In the genomic region with DNA sequence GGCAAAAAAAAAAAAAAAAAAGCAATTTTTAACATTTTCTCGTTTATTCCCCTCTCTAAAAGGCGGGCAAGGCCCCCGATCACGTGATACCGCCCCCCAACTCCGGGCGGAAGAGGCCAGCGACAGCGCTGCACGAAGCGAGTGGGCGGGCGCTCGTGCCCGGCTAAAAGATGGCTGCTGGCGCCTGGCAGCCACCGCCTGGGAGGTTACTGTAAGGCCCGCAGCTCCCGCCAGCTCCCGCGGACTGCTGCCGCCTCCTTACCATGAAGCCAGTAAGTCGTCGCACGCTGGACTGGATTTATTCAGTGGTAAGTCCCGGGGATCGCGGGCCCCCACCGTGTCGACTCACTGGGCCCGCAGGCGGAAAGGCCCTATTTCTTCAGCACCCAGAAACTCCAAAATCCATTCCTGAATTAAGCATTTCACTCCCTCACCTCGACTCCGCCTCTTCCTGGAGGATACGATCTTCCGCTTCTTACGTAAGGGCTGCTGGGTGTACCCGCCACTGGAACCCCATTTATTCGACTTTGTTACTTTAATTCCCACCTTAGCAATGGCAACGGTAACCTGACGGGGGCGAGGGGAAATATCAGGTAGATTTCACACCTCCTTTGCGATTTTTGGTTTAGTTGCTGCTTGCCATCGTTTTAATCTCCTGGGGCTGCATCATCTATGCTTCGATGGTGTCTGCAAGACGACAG, we compare ENCODE assay signal across 8 cellular contexts. TPM values are rescaled to one million over a fixed set of nuclear protein-coding genes. Genes with fewer than 3 reads are reported as not detected.
DNase-seq lines count a peak whose midpoint lies in the region; ATAC-seq, FAIRE-seq and TF ChIP-seq lines count a peak whose summit lies in the region.

SMIM27 (plus strand) TSS at position 156 of the 701 bp plus-strand sequence; CDS start at position 264, 108 bp downstream.
TOPORS (minus strand) TSS at position 415 of the 701 bp plus-strand sequence; CDS start at position 265, 150 bp downstream.

- peak within 1 kb of the TSS; percentile 87 to 97 for H3K18ac ChIP-seq in mesenchymal stem cell (ENCODE audit: low read depth in 1 of 2, low read length in 2 of 2)

- H2BK5ac ChIP-seq in mesenchymal stem cell (ENCODE audit: low read depth, low read length, poor library complexity, severe bottlenecking), result peak within 1 kb of the TSS; percentile 81

- peak within 1 kb of the TSS in 1 of 2 experiments; percentile 32 for H2BK12ac ChIP-seq in mesenchymal stem cell (ENCODE audit: low read length in 2 of 2)

- peak within 1 kb of the TSS; percentile 99 for H3K9ac ChIP-seq in mesenchymal stem cell (ENCODE audit: low read length)

- peak within 1 kb of the TSS; percentile 85 for H4K91ac ChIP-seq in mesenchymal stem cell (ENCODE audit: low read length)

- under 1% methylated on average over 45 of the region's 46 CpGs for WGBS in mesenchymal stem cell

- H3K4ac ChIP-seq in mesenchymal stem cell (ENCODE audit: low read depth in 1 of 2, low read length in 2 of 2), result peak within 1 kb of the TSS; percentile 92 to 99

- POLR2A ChIA-PET in Caco-2 (lab: Charles Lee), result interaction anchor here (0.7 to 1.5 kb wide), 2 partner anchors 27 to 167 kb away, joined by 3 read pairs; partner anchors contain the start of gene RIGI
- POLR2A ChIA-PET in activated CD8-positive, alpha-beta memory T cell treated with anti-CD3 and anti-CD28 coated beads for 36 hours (lab: Charles Lee), result interaction anchor here (0.6 to 2.0 kb wide), 4 partner anchors 20 to 472 kb away, joined by 3 to 6 read pairs (median 5); partner anchors contain the start of genes ACO1, DNAJA1 and RIGI

- peak within 1 kb of the TSS; percentile 94 for H3K27ac ChIP-seq in effector memory CD4-positive, alpha-beta T cell (ENCODE audit: insufficient read depth, low read length, poor library complexity, severe bottlenecking)
- peak within 1 kb of the TSS; percentile 97 for H3K27ac ChIP-seq in mesenchymal stem cell (ENCODE audit: low read length, poor library complexity, severe bottlenecking)

- H3K36me3 ChIP-seq in Caco-2 (ENCODE audit: control insufficient read depth, insufficient read depth, low read length) (no peaks in the 10 kb centered on the region), mesenchymal stem cell (ENCODE audit: control insufficient read depth in 1 of 2, insufficient read depth in 2 of 2, low read depth in 1 of 2, low read length in 2 of 2) (peaks cover 0 to 18% of the 10 kb centered on the region in 2 experiments)
- H3K36me3 ChIP-seq in effector memory CD4-positive, alpha-beta T cell (ENCODE audit: control insufficient read depth, insufficient read depth, low read length), result no peaks in the 10 kb centered on the region

- no peak for TF ChIP-seq CTCF in Caco-2 (IDR thresholded peaks at IDR 0.05; ENCODE audit: insufficient read depth in 1 of 2, low read depth in 1 of 2, low read length in 1 of 2, severe bottlenecking in 1 of 2, unreplicated experiment in 1 of 2)

- intact Hi-C loops in Caco-2 (cut with micrococcal nuclease; ENCODE audit: unreplicated experiment), result loop anchor here (1.0 kb wide), 2 partner anchors 20 to 168 kb away; partner anchors contain the start of gene ACO1

- peak within 1 kb of the TSS; percentile 93 for H3K4me3 Mint-ChIP-seq in Caco-2 (ENCODE audit: unreplicated experiment)

- H3K4me1 ChIP-seq in Caco-2 (no peaks in the 10 kb centered on the region), mesenchymal stem cell (ENCODE audit: control insufficient read depth, insufficient read depth, low read depth, low read length) (peaks cover 3% of the 10 kb centered on the region)
- peaks cover 15% of the 10 kb centered on the region for H3K4me1 ChIP-seq in effector memory CD4-positive, alpha-beta T cell (ENCODE audit: control insufficient read depth, insufficient read depth, low read length, poor library complexity, severe bottlenecking)

- BruUV-seq in Caco-2 (replicated peaks; lab: Mats Ljungman, UMichigan), result TSS peak; percentile 81

- H3K4me3 ChIP-seq in Caco-2 (ENCODE audit: low read depth, low read length) (peak within 1 kb of the TSS; percentile 87), mesenchymal stem cell (ENCODE audit: insufficient read depth in 1 of 2, low read depth in 1 of 2, low read length in 2 of 2) (peak within 1 kb of the TSS; percentile 87 to 99)
- H3K4me3 ChIP-seq in effector memory CD4-positive, alpha-beta T cell (ENCODE audit: insufficient read depth, low read depth, low read length, poor library complexity, severe bottlenecking), result peak within 1 kb of the TSS; percentile 90

- peak within 1 kb of the TSS; percentile 96 for H3K27ac Mint-ChIP-seq in Caco-2 (ENCODE audit: unreplicated experiment)

- peak within 1 kb of the TSS in 1 of 2 experiments; percentile 93 for H3K23ac ChIP-seq in mesenchymal stem cell (ENCODE audit: low read length in 2 of 2)

- H2AK5ac ChIP-seq in mesenchymal stem cell (ENCODE audit: low read length, severe bottlenecking), result peak within 1 kb of the TSS; percentile 41

- DNase-seq in Caco-2, result peak; percentile 87 to 89
- peak; percentile 61 for DNase-seq in HTR-8/SVneo (ENCODE audit: insufficient read length, low spot score)
- peak; percentile 86 for DNase-seq in NOMO-1 treated with DMSO at 0.1 percent for 48 hours (lab: John Stamatoyannopoulos, UW; ENCODE audit: unreplicated experiment)
- DNase-seq in effector memory CD4-positive, alpha-beta T cell, result peak; percentile 80 to 88 (median 86)
- peak; percentile 94 for DNase-seq in mesenchymal stem cell
- DNase-seq in stimulated activated CD8-positive, alpha-beta memory T cell treated with anti-CD3 and anti-CD28 coated beads, Interleukin-12 subunit alpha, Interleukin-12 subunit beta, amount 100 ng/mL, for 4 hours (ENCODE audit: low read depth), result peak; percentile 83

- no peak for FAIRE-seq in HTR-8/SVneo (lab: Jason Lieb, UNC)

- no peaks in the 10 kb centered on the region for H3K9me3 Mint-ChIP-seq in Caco-2 (ENCODE audit: unreplicated experiment)

- H3K14ac ChIP-seq in mesenchymal stem cell (ENCODE audit: low read length in 2 of 2), result peak within 1 kb of the TSS; percentile 26 to 89

- H4K8ac ChIP-seq in mesenchymal stem cell (ENCODE audit: low read length), result peak within 1 kb of the TSS; percentile 78

- H3K27me3 Mint-ChIP-seq in Caco-2 (ENCODE audit: insufficient read depth, unreplicated experiment), result no peaks in the 10 kb centered on the region

- H2AFZ ChIP-seq in mesenchymal stem cell (ENCODE audit: low read depth, low read length), result peak within 1 kb of the TSS; percentile 88

- H3K9me3 ChIP-seq in Caco-2 (no peaks in the 10 kb centered on the region), mesenchymal stem cell (ENCODE audit: control insufficient read depth, low read length) (no peaks in the 10 kb centered on the region)
- no peaks in the 10 kb centered on the region for H3K9me3 ChIP-seq in effector memory CD4-positive, alpha-beta T cell (ENCODE audit: control insufficient read depth, low read length)

- H3K27me3 ChIP-seq in Caco-2 (replicated peaks; ENCODE audit: control insufficient read depth, insufficient read depth, low read length) (no peaks in the 10 kb centered on the region), mesenchymal stem cell (ENCODE audit: control insufficient read depth in 1 of 2, insufficient read depth in 1 of 2, low read length in 2 of 2) (no peaks in the 10 kb centered on the region)
- H3K27me3 ChIP-seq in effector memory CD4-positive, alpha-beta T cell (replicated peaks; ENCODE audit: control insufficient read depth, insufficient read depth, low read length, poor library complexity, severe bottlenecking), result no peaks in the 10 kb centered on the region

- peak within 1 kb of the TSS; percentile 56 for H2BK120ac ChIP-seq in mesenchymal stem cell (ENCODE audit: low read depth, low read length)

- H3K4me1 Mint-ChIP-seq in Caco-2 (ENCODE audit: low read depth, unreplicated experiment), result peaks cover 7% of the 10 kb centered on the region

- peak within 1 kb of the TSS; percentile 79 for H3K4me2 ChIP-seq in mesenchymal stem cell (ENCODE audit: low read length, poor library complexity, severe bottlenecking)

- peaks cover 31% of the 10 kb centered on the region for H3K36me3 Mint-ChIP-seq in Caco-2 (ENCODE audit: insufficient read depth, unreplicated experiment)

- H3K79me1 ChIP-seq in mesenchymal stem cell (replicated peaks; ENCODE audit: low read length, poor library complexity, severe bottlenecking), result peaks cover 13% of the 10 kb centered on the region

- CTCF ChIA-PET in Caco-2 (lab: Charles Lee), result interaction anchor here (0.7 to 3.1 kb wide), 2 partner anchors 20 to 200 kb away, joined by 4 to 25 read pairs; partner anchors contain the start of gene NDUFB6
- CTCF ChIA-PET in activated CD8-positive, alpha-beta memory T cell treated with anti-CD3 and anti-CD28 coated beads for 36 hours (lab: Charles Lee), result interaction anchor here (0.6 to 2.2 kb wide), 6 partner anchors 20 to 387 kb away, joined by 3 to 9 read pairs (median 4); partner anchors contain the start of gene ACO1

- ATAC-seq in GM21381 (IDR thresholded peaks at IDR 0.05; ENCODE audit: unreplicated experiment), result peak; percentile 69

- peak within 1 kb of the TSS; percentile 99 for H2BK15ac ChIP-seq in mesenchymal stem cell (ENCODE audit: low read depth, poor library complexity, severe bottlenecking)

RNA-seq across cellular contexts. Expression of gene SMIM27, which starts in this region (rescaled TPM):
- total RNA-seq in Caco-2 (2022), result 5.3 and 5.9 TPM in 2 replicates
- 10 to 100 TPM; 14.8 to 18.4 TPM for total RNA-seq in activated CD8-positive, alpha-beta memory T cell treated with anti-CD3 and anti-CD28 coated beads for 36 hours
- polyA plus RNA-seq in mesenchymal stem cell (2013, experiment 1 of 2), result 21.5 TPM
- 22.9 TPM for polyA plus RNA-seq in mesenchymal stem cell (2013, experiment 2 of 2)

RNA-seq across cellular contexts. Expression of gene TOPORS, which starts in this region (rescaled TPM):
- total RNA-seq in Caco-2 (2022), result 13.9 and 14.6 TPM in 2 replicates
- total RNA-seq in activated CD8-positive, alpha-beta memory T cell treated with anti-CD3 and anti-CD28 coated beads for 36 hours, result 10 to 100 TPM; 16.3 to 16.8 TPM
- 18.3 TPM for polyA plus RNA-seq in mesenchymal stem cell (2013, experiment 1 of 2)
- polyA plus RNA-seq in mesenchymal stem cell (2013, experiment 2 of 2), result 18.6 TPM

Comparison
In these comparisons a context has a peak if more than half of its experiments do, and no peak if none do; other contexts are left out.
1. Peak in every context shown above with its lines: DNase-seq, ATAC-seq, H3K4me3 ChIP-seq and H3K27ac ChIP-seq.